ENCODE assay signal across 8 cellular contexts in genomic region chr1:192807968-192808587, GRCh38. TPM values are rescaled to one million over a fixed set of nuclear protein-coding genes. Genes with fewer than 3 reads are reported as not detected.
DNase-seq lines count a peak whose midpoint lies in the region; ATAC-seq, FAIRE-seq and TF ChIP-seq lines count a peak whose summit lies in the region.

No MANE protein-coding gene starts in this region.

- CTCF ChIA-PET in A549 (lab: Yijun Ruan, JAX), result interaction anchor here (0.8 to 8.2 kb wide), 15 partner anchors 10 to 334 kb away, joined by 3 to 85 read pairs (median 4); partner anchors contain the start of genes RO60 and UCHL5

- H2AFZ ChIP-seq in GM23248 (peak overlapping the region; percentile 100), osteoblast (ENCODE audit: low read length) (peak overlapping the region; percentile 85)

- H3K36me3 ChIP-seq in GM23248 (ENCODE audit: low read depth) (no peaks in the 10 kb centered on the region), osteoblast (ENCODE audit: insufficient read depth, low read length) (peaks cover 10% of the 10 kb centered on the region)

- no peaks in the 10 kb centered on the region for H3K79me2 ChIP-seq in GM23248 (ENCODE audit: insufficient read depth)
- H3K79me2 ChIP-seq in osteoblast (ENCODE audit: insufficient read depth, low read length), result peaks cover 11% of the 10 kb centered on the region

- peak overlapping the region; percentile 91 for H3K9ac ChIP-seq in GM23248

- TF ChIP-seq EP300 in A549 (IDR thresholded peaks at IDR 0.05), result no peak

- H4K20me1 ChIP-seq in GM23248 (ENCODE audit: insufficient read depth) (no peaks in the 10 kb centered on the region), osteoblast (ENCODE audit: insufficient read depth, low read length) (no peaks in the 10 kb centered on the region)

- TF ChIP-seq POLR2A in A549 (IDR thresholded peaks at IDR 0.05; ENCODE audit: low read length), result no peak

- peaks cover 20% of the 10 kb centered on the region for H3F3A ChIP-seq in GM23248 (ENCODE audit: insufficient read depth)

- POLR2A ChIA-PET in A549 (lab: Yijun Ruan, JAX), result interaction anchor here (0.5 to 5.3 kb wide), 19 partner anchors 97 to 334 kb away, joined by 3 to 54 read pairs (median 4); partner anchors contain the start of genes CDC73, GLRX2, RO60 and UCHL5

- FAIRE-seq in A549 (lab: Jason Lieb, UNC) (no peak), GM19239 (lab: Jason Lieb, UNC) (no peak)

- WGBS in A549 (ENCODE audit: missing lambda C conversion rate), result 22% methylated on average over 10 of the region's 13 CpGs
- WGBS in GM23248 (ENCODE audit: low coverage in 1 of 2, low lambda C conversion rate in 2 of 2, missing lambda C conversion rate in 2 of 2), 2 experiments, result 0 to 1% methylated on average over 13 of the region's 13 CpGs

- no peaks in the 10 kb centered on the region for H3K27me3 ChIP-seq in GM23248 (replicated peaks; ENCODE audit: insufficient read depth)
- no peaks in the 10 kb centered on the region for H3K27me3 ChIP-seq in osteoblast (ENCODE audit: insufficient read depth, low read length)

- H3K4me2 ChIP-seq in A549 (peak overlapping the region; percentile 97), GM23248 (ENCODE audit: unreplicated experiment) (peak overlapping the region; percentile 98), osteoblast (ENCODE audit: insufficient read depth, low read length) (peak overlapping the region; percentile 89)

- TF ChIP-seq RAD21 in A549 (conservative IDR thresholded peaks at IDR 0.05 in 1 of 2, IDR thresholded peaks at IDR 0.05 in 1 of 2), result no peak

- H3K4me1 ChIP-seq in A549 (peaks cover 41% of the 10 kb centered on the region), GM23248 (ENCODE audit: insufficient read depth) (peaks cover 23% of the 10 kb centered on the region), osteoblast (ENCODE audit: insufficient read depth, low read length) (peaks cover 25% of the 10 kb centered on the region)

- DNase-seq in A549 (ENCODE audit: low read depth in 1 of 2, low spot score in 1 of 2) (peak; percentile 16 to 48), GM23248 (peak; percentile 76), fibroblast of mammary gland (ENCODE audit: low read depth) (peak; percentile 78), osteoblast (ENCODE audit: insufficient read length, low spot score, missing footprints) (peak; percentile 62), GM19239 (ENCODE audit: insufficient read length, low spot score) (no peak), activated gamma-delta T cell (lab: John Stamatoyannopoulos, UW) (no peak)

- H3K27ac ChIP-seq in A549, result peak overlapping the region; percentile 87 to 90
- peak overlapping the region; percentile 50 for H3K27ac ChIP-seq in GM23248
- H3K27ac ChIP-seq in VCaP, result peak overlapping the region; percentile 68
- peak overlapping the region; percentile 94 for H3K27ac ChIP-seq in osteoblast (ENCODE audit: low read depth, low read length)

- H3K4me3 ChIP-seq in A549, result peak overlapping the region; percentile 63
- peak overlapping the region; percentile 99 for H3K4me3 ChIP-seq in GM23248
- H3K4me3 ChIP-seq in fibroblast of mammary gland (ENCODE audit: control insufficient read depth, low read depth, low read length), result peak overlapping the region; percentile 98
- H3K4me3 ChIP-seq in osteoblast (ENCODE audit: insufficient read depth, low read length), result peak overlapping the region; percentile 97

- TF ChIP-seq CTCF in A549 (IDR thresholded peaks at IDR 0.05) (no peak), VCaP (conservative IDR thresholded peaks at IDR 0.05) (no peak), fibroblast of mammary gland (conservative IDR thresholded peaks at IDR 0.05; ENCODE audit: control insufficient read depth, insufficient read depth, low read depth, low read length) (no peak), osteoblast (IDR thresholded peaks at IDR 0.05; ENCODE audit: extremely low read depth, low read depth, low read length) (no peak)

- H3K9me2 ChIP-seq in GM23248 (ENCODE audit: insufficient read depth), result no peaks in the 10 kb centered on the region

- in situ Hi-C loops in GM23248 (cut with MboI), result loop anchor here (25.0 kb wide), 1 partner anchor 204 kb away; no protein-coding TSS in a partner anchor

- ATAC-seq in A549 (peak; percentile 16 to 25; a peak in 5 of 6 replicates), HG02642 (IDR thresholded peaks at IDR 0.05; ENCODE audit: poor library complexity, unreplicated experiment) (no peak)

- H3K9me3 ChIP-seq in A549, result no peaks in the 10 kb centered on the region
- no peaks in the 10 kb centered on the region for H3K9me3 ChIP-seq in GM23248 (ENCODE audit: low read depth)
- H3K9me3 ChIP-seq in osteoblast (ENCODE audit: low read depth, low read length), result no peaks in the 10 kb centered on the region

TF ChIP-seq in A549, 52 proteins besides CTCF, POLR2A, EP300 and RAD21:
- TF ChIP-seq HEYL (CRISPR knock-in tag; IDR thresholded peaks at IDR 0.05) (0 out of 2 replicates have a peak, but pooled peaks have one; percentile 41), BCL3 (IDR thresholded peaks at IDR 0.05) (no peak), USF2 (IDR thresholded peaks at IDR 0.05) (0 out of 2 replicates have a peak, but pooled peaks have one; percentile 7), JUN (IDR thresholded peaks at IDR 0.05) (no peak), FOSL2 (IDR thresholded peaks at IDR 0.05) (no peak), FOSL2 (CRISPR knock-in tag; IDR thresholded peaks at IDR 0.05) (peak; percentile 57), PHF8 (IDR thresholded peaks at IDR 0.05; ENCODE audit: borderline replicate concordance, low read depth) (peak; percentile 55; the same call in 1 of the 2 replicates), RNF2 (IDR thresholded peaks at IDR 0.05; ENCODE audit: borderline replicate concordance, low read depth) (0 out of 2 replicates have a peak, but pooled peaks have one; percentile 43), MAFK (IDR thresholded peaks at IDR 0.05; ENCODE audit: partially characterized antibody) (peak; percentile 39), BHLHE40 (IDR thresholded peaks at IDR 0.05; ENCODE audit: low read depth, low read length) (no peak)

RNA-seq across cellular contexts. Expression of gene RGS2, which starts 0.8 kb away (rescaled TPM):
- polyA plus RNA-seq in A549 (2011; rRNA removed) (17.9 and 26.5 TPM in 2 replicates), A549 (2017; fragmentation: RNase III; extraction: RNeasy Plus Mini Kit Qiagen cat#74134 plus additional on column Dnase treatment) (18.4 to 20.1 TPM (median 20.1 TPM) in 3 replicates), GM23248 (2016; fragmentation: Nextera tagmentation; extraction: Ambion mirVana) (2.2 and 3.8 TPM in 2 replicates)
- 9.8 and 13.0 TPM in 2 replicates for polyA plus RNA-seq in A549 (2012; cell fraction: cytosol; rRNA removed)
- polyA plus RNA-seq in A549 (2012; cell fraction: nucleus; rRNA removed), result 5.4 and 7.8 TPM in 2 replicates
- 4.5 and 4.8 TPM in 2 replicates for polyA minus RNA-seq in A549 (2011; rRNA and poly(A)+ RNA removed)
- 0.38 and 0.43 TPM in 2 replicates for total RNA-seq in GM23248 (2014; rRNA removed; shearing (Covaris generic))
- total RNA-seq in osteoblast, result 5.6 and 5.8 TPM in 2 replicates

Comparison
In these comparisons a context has a peak if more than half of its experiments do, and no peak if none do; other contexts are left out.
1. DNase-seq: peak in A549 (2 of 2), GM23248 (single experiment), fibroblast of mammary gland (single experiment) and osteoblast (single experiment); none in GM19239 (single experiment) and activated gamma-delta T cell (single experiment).
2. Peak in every context shown above with its lines, with median percentiles within 50 percentile points of each other: H3K27ac ChIP-seq, H3K4me2 ChIP-seq and H3K4me3 ChIP-seq.